8 cellular contexts compared by ENCODE assay signal in the genomic region with DNA sequence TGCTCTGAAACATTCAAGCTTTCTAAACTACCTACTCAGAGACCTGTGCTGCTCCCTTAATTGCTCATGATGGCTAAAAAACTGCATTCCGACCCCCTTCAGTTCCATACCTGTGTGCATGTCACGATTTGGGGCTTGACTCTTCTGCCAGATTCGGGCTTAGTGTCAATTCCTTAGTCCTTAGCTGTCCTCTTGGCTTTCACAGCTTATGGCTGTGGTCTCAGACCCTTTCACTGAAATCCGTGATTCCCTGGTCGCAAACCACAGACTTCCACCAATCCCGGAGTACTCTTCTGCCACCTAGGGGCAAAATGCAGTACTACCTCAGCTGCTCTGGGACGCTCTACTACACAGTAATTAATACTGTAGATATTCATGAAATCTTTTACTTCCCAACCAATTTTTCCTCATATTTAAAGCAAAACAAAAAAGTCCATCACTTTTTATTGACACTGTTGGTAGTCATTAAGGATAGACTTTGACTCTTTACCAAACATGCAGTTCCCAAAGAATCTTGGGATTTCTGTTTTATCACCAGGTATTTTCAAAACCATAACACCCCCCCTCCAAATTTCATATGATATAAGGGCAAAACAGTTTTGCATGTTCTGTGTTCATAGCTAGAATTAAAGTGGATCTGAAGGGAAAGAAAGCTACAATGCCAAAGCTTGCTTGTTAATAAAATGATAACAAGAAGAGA.
DNase-seq lines count a peak whose midpoint lies in the region; ATAC-seq lines count a peak whose summit lies in the region.

No MANE protein-coding gene starts in this region.

- H3K27ac ChIP-seq in SK-N-MC: no peak overlapping the region

- no peak overlapping the region for H3K4me3 ChIP-seq in Jurkat, Clone E6-1 (ENCODE audit: low read length)
- H3K4me3 ChIP-seq in SK-N-MC: no peak overlapping the region

- H3K9ac ChIP-seq in SK-N-MC (ENCODE audit: insufficient read length): no peak overlapping the region

- H3K36me3 ChIP-seq in SK-N-MC (ENCODE audit: insufficient read depth, low read length): no peaks in the 10 kb centered on the region

- H3K9me3 ChIP-seq in SK-N-MC (ENCODE audit: low read depth, low read length): no peaks in the 10 kb centered on the region

- ATAC-seq in GM21619 (IDR thresholded peaks at IDR 0.05; ENCODE audit: unreplicated experiment): peak; percentile 84

- DNase-seq in NCI-H2196 (lab: John Stamatoyannopoulos, UW; ENCODE audit: unreplicated experiment): peak; percentile 14
- DNase-seq in NCI-H2196 treated with DMSO at 0.1 percent for 48 hours (lab: John Stamatoyannopoulos, UW; ENCODE audit: unreplicated experiment): no peak
- DNase-seq in Jurkat, Clone E6-1 (ENCODE audit: low read depth, low spot score): peak; percentile 26
- DNase-seq in SK-N-MC (ENCODE audit: low read depth, low spot score): peak; percentile 42
- DNase-seq in brain pericyte (ENCODE audit: low read depth, low spot score): peak; percentile 37
- DNase-seq in iris pigment epithelial cell (ENCODE audit: low read depth): peak; percentile 38
- DNase-seq in stimulated activated CD4-positive, alpha-beta T cell treated with anti-CD3 and anti-CD28 coated beads, Interleukin-1b, Interleukin-23, amount 100 ng/mL, for 4 hours (ENCODE audit: low read depth in 2 of 2): peak; percentile 5 to 13
